ENCODE assay signal across 9 cellular contexts in the genomic region with DNA sequence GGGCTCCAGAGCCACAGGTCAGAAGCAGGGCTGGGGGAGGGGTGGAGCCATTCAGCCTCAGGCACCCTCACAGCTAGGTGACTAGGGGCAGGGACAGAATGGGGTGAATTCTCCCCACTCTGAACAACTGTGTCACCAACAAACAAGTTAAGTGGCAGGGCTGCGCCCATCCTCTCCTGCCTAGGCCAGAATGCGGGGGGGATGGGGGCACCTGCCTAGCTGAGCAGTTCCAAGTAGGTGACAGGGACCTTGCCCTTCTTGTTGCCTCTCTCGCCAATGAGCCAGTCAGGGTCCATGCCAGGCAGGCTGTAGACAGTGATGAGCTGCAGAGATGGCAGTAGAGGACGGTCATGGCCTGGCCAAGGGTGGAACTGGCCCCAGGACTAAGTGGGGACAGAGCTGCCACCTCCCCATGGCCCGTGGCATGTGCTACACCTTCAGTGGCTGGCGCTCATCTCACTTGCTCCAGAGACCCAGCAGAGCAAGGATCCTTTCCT.
"Had no signal": no experiment of that assay in that cellular context is flagged by ENCODE, and none has a peak within 500 bp of the region (broad histone marks: within the 10 kb centered on the region; RNA-seq: fewer than 3 reads in every experiment).

No MANE protein-coding gene starts in this region.

- H3K27me3 ChIP-seq: transverse colon had no signal

- H3K9me3 ChIP-seq: transverse colon had no signal

- H3K27ac ChIP-seq: parathyroid adenoma had no signal

- ATAC-seq: activated naive CD4-positive, alpha-beta T cell treated with anti-CD3 and anti-CD28 coated beads, Interleukin-2, amount 50 U/mL, for 72 hours had no signal

- H3K4me3 ChIP-seq: smooth muscle cell, transverse colon had no signal

- H3K4me1 ChIP-seq: parathyroid adenoma had no signal

- DNase-seq: activated CD4-positive, alpha-beta T cell treated with anti-CD3 and anti-CD28 coated beads, Interleukin-2, amount 50 U/mL, for 4 hours; activated effector memory CD4-positive, alpha-beta T cell treated with anti-CD3 and anti-CD28 coated beads, Interleukin-2, amount 50 U/mL, for 16 hours; activated T-cell treated with anti-CD3 and anti-CD28 coated beads, Interleukin-2, amount 50 U/mL, for 1 hour; amniotic stem cell; nephron progenitor cell; transverse colon had no signal
